ENCODE assay signal across 1 cellular context in genomic region chrX:13220916-13221315, GRCh38.
TF ChIP-seq lines count a peak whose summit lies in the region.

No MANE protein-coding gene starts in this region.

TF ChIP-seq in HepG2, 621 proteins besides CTCF, POLR2A, EP300 and RAD21 (continued from another document):
- TF ChIP-seq E2F5 (CRISPR knock-in tag; conservative IDR thresholded peaks at IDR 0.05) (no peak), CBX5 (CRISPR knock-in tag; IDR thresholded peaks at IDR 0.05; ENCODE audit: borderline replicate concordance) (no peak), NRL (CRISPR knock-in tag; IDR thresholded peaks at IDR 0.05; ENCODE audit: borderline replicate concordance) (no peak), ZNF639 (CRISPR knock-in tag; conservative IDR thresholded peaks at IDR 0.05) (no peak), BHLHE40 (IDR thresholded peaks at IDR 0.05; ENCODE audit: low read length) (no peak), TOPORS (CRISPR knock-in tag; IDR thresholded peaks at IDR 0.05) (no peak)
